Comparison of ENCODE assay signal across 8 cellular contexts in genomic region chr1:161523817-161524741, GRCh38. TPM values are rescaled to one million over a fixed set of nuclear protein-coding genes. Genes with fewer than 3 reads are reported as not detected.
DNase-seq lines count a peak whose midpoint lies in the region; ATAC-seq and TF ChIP-seq lines count a peak whose summit lies in the region.
"Not testable (repeated sequence)": the region's sequence is repeated elsewhere in the genome, so short reads cannot be mapped to it uniquely, and the experiment has no call there.

TSS of gene HSPA6 (plus strand) at chr1:161524540. CDS start at chr1:161524659, 119 bp downstream.

- H3K23ac ChIP-seq in neuronal stem cell (ENCODE audit: low read depth, low read length, poor library complexity): not testable (repeated sequence)

- H3K9ac ChIP-seq in neuronal stem cell (ENCODE audit: low read depth, low read length, poor library complexity): peak within 1 kb of the TSS; percentile 38

- not testable (repeated sequence) for TF ChIP-seq CTCF in stomach (IDR thresholded peaks at IDR 0.05)

- not testable (repeated sequence) for H3K79me1 ChIP-seq in neuronal stem cell (ENCODE audit: low read depth, low read length)

- H3K36me3 ChIP-seq in neuronal stem cell (replicated peaks in 1 of 2; ENCODE audit: control insufficient read depth in 2 of 2, insufficient read depth in 2 of 2, low read length in 2 of 2); stomach: not testable (repeated sequence)

- H3K27ac Mint-ChIP-seq in activated naive CD8-positive, alpha-beta T cell treated with anti-CD3 and anti-CD28 coated beads for 36 hours: peak within 1 kb of the TSS; percentile 88

- no CpG with 5 or more reads among the region's 72 CpGs for WGBS in neuronal stem cell (ENCODE audit: extremely low coverage in 2 of 2, insufficient read length in 2 of 2, insufficient replicate concordance in 1 of 2), 2 donors
- 0 to 1% (median 0%) methylated on average over 33 to 62 of the region's 72 CpGs for WGBS in stomach, 5 donors

- H2BK120ac ChIP-seq in neuronal stem cell (ENCODE audit: low read depth, low read length): not testable (repeated sequence)

- not testable (repeated sequence) for TF ChIP-seq EP300 in stomach (IDR thresholded peaks at IDR 0.05)

- peak within 1 kb of the TSS; percentile 79 for H3K4me3 Mint-ChIP-seq in activated naive CD8-positive, alpha-beta T cell treated with anti-CD3 and anti-CD28 coated beads for 36 hours

- peak within 1 kb of the TSS; percentile 52 for H3K4me2 ChIP-seq in neuronal stem cell (ENCODE audit: insufficient read depth, low read length, poor library complexity, severe bottlenecking)

- not testable (repeated sequence) for H3K9me3 Mint-ChIP-seq in activated naive CD8-positive, alpha-beta T cell treated with anti-CD3 and anti-CD28 coated beads for 36 hours

- TF ChIP-seq POLR2A in stomach (IDR thresholded peaks at IDR 0.05): not testable (repeated sequence)

- not testable (repeated sequence) for H2BK5ac ChIP-seq in neuronal stem cell (ENCODE audit: low read length)

- not testable (repeated sequence) for H4K8ac ChIP-seq in neuronal stem cell (ENCODE audit: low read depth, low read length)

- not testable (repeated sequence) for H3K4me1 Mint-ChIP-seq in activated naive CD8-positive, alpha-beta T cell treated with anti-CD3 and anti-CD28 coated beads for 36 hours

- H3K18ac ChIP-seq in neuronal stem cell (ENCODE audit: low read length): peak within 1 kb of the TSS; percentile 57

- H3K14ac ChIP-seq in neuronal stem cell (ENCODE audit: low read length): peak within 1 kb of the TSS; percentile 71

- H3K27me3 Mint-ChIP-seq in activated naive CD8-positive, alpha-beta T cell treated with anti-CD3 and anti-CD28 coated beads for 36 hours: peaks cover 14% of the 10 kb centered on the region

- not testable (repeated sequence) for H3K4me1 ChIP-seq in neuronal stem cell (ENCODE audit: control insufficient read depth in 2 of 2, insufficient read depth in 1 of 2, low read depth in 1 of 2, low read length in 2 of 2); stomach

- H3K27ac ChIP-seq in neuronal stem cell (replicated peaks; ENCODE audit: low read length): not testable (repeated sequence)
- H3K27ac ChIP-seq in stomach: peak within 1 kb of the TSS; percentile 66 to 92 (median 89)

- peak; percentile 47 for ATAC-seq in HG02588 (IDR thresholded peaks at IDR 0.05; ENCODE audit: unreplicated experiment)

- peak; percentile 88 for DNase-seq in ELR (ENCODE audit: low read depth)
- DNase-seq in NCI-H128 (lab: John Stamatoyannopoulos, UW; ENCODE audit: unreplicated experiment): peak; percentile 32
- DNase-seq in T follicular helper cell (ENCODE audit: low read depth): peak; percentile 65
- DNase-seq in activated naive CD8-positive, alpha-beta T cell treated with anti-CD3 and anti-CD28 coated beads for 36 hours: peak; percentile 62
- DNase-seq in glomerular endothelial cell (ENCODE audit: extremely low read depth, low read depth, low spot score): peak; percentile 54
- DNase-seq in neuronal stem cell (ENCODE audit: low spot score): peak; percentile 87
- DNase-seq in stomach: peak; percentile 74

- intact Hi-C loops in stomach (cut with DNase I; ENCODE audit: low total_unique reads): not testable (repeated sequence)

- H2BK15ac ChIP-seq in neuronal stem cell (ENCODE audit: low read length): not testable (repeated sequence)

- H2AK5ac ChIP-seq in neuronal stem cell (ENCODE audit: low read depth, low read length): not testable (repeated sequence)

- not testable (repeated sequence) for H3K36me3 Mint-ChIP-seq in activated naive CD8-positive, alpha-beta T cell treated with anti-CD3 and anti-CD28 coated beads for 36 hours

- H3K27me3 ChIP-seq in neuronal stem cell (ENCODE audit: control insufficient read depth in 3 of 3, insufficient read depth in 3 of 3, low read depth in 1 of 3, low read length in 3 of 3): peaks cover 0 to 18% (median 8%) of the 10 kb centered on the region in 3 experiments
- H3K27me3 ChIP-seq in stomach: not testable (repeated sequence)

- peak within 1 kb of the TSS; percentile 99 for H2AFZ ChIP-seq in neuronal stem cell (ENCODE audit: low read length)

- H4K91ac ChIP-seq in neuronal stem cell (ENCODE audit: low read depth, low read length, poor library complexity): not testable (repeated sequence)

- H2BK12ac ChIP-seq in neuronal stem cell (ENCODE audit: low read length): not testable (repeated sequence)

- H3K4me3 ChIP-seq in neuronal stem cell (ENCODE audit: low read length in 2 of 2) (peak within 1 kb of the TSS; percentile 64 to 83), stomach (peak within 1 kb of the TSS; percentile 61 to 71 (median 66))

- H3K9me3 ChIP-seq in neuronal stem cell (replicated peaks in 1 of 2; ENCODE audit: control insufficient read depth in 2 of 2, insufficient read depth in 1 of 2, low read depth in 1 of 2, low read length in 2 of 2); stomach: not testable (repeated sequence)

- H3K4ac ChIP-seq in neuronal stem cell (ENCODE audit: low read length): not testable (repeated sequence)

RNA-seq across cellular contexts. Expression of gene HSPA6, which starts in this region (rescaled TPM):
- under 1 TPM; 0.33 to 0.34 TPM for total RNA-seq in activated naive CD8-positive, alpha-beta T cell treated with anti-CD3 and anti-CD28 coated beads for 36 hours
- total RNA-seq in glomerular endothelial cell (0.06 TPM in 1 of 2 replicates, not detected in the other), stomach (under 1 TPM in 3 of 5 donors, not detected in 2; 0.45 to 0.73 (median 0.58) TPM)
- 0.07 TPM for polyA plus RNA-seq in neuronal stem cell (2013, experiment 1 of 2)
- 0.07 TPM for polyA plus RNA-seq in neuronal stem cell (2013, experiment 2 of 2)
- polyA plus RNA-seq in stomach: 1 to 10 TPM in 1 of 3 donors, under 1 TPM in 2; 0.61 to 2.9 (median 0.98) TPM

Comparison
In these comparisons a context has a peak if more than half of its experiments do, and no peak if none do; other contexts are left out.
1. Peak in DNase-seq in activated naive CD8-positive, alpha-beta T cell treated with anti-CD3 and anti-CD28 coated beads for 36 hours; RNA of the gene not detected or under 1 TPM.
2. Peak in DNase-seq in glomerular endothelial cell; RNA of the gene not detected or under 1 TPM.
3. DNase-seq: peak in every context shown above with its lines; median percentile 88 in ELR; 87 in neuronal stem cell; 74 in stomach; 65 in T follicular helper cell; 62 in activated naive CD8-positive, alpha-beta T cell treated with anti-CD3 and anti-CD28 coated beads for 36 hours; 54 in glomerular endothelial cell; 32 in NCI-H128.